ENCODE assay signal across 1 cellular context in genomic region chr20:33311011-33311410, GRCh38.
TF ChIP-seq lines count a peak whose summit lies in the region.

No MANE protein-coding gene starts in this region.

TF ChIP-seq in K562, 482 proteins besides CTCF, POLR2A, EP300 and RAD21:
- no peak for TF ChIP-seq PREB (CRISPR knock-in tag; IDR thresholded peaks at IDR 0.05)
- no peak for TF ChIP-seq WHSC1 (IDR thresholded peaks at IDR 0.05; ENCODE audit: low read length)
- TF ChIP-seq ZKSCAN3 (CRISPR knock-in tag; IDR thresholded peaks at IDR 0.05) = no peak
- 0 out of 2 replicates have a peak, but pooled peaks have one; percentile 44 for TF ChIP-seq ZNF384 (IDR thresholded peaks at IDR 0.05; ENCODE audit: low read depth, low read length)
- TF ChIP-seq, protein P1, sequence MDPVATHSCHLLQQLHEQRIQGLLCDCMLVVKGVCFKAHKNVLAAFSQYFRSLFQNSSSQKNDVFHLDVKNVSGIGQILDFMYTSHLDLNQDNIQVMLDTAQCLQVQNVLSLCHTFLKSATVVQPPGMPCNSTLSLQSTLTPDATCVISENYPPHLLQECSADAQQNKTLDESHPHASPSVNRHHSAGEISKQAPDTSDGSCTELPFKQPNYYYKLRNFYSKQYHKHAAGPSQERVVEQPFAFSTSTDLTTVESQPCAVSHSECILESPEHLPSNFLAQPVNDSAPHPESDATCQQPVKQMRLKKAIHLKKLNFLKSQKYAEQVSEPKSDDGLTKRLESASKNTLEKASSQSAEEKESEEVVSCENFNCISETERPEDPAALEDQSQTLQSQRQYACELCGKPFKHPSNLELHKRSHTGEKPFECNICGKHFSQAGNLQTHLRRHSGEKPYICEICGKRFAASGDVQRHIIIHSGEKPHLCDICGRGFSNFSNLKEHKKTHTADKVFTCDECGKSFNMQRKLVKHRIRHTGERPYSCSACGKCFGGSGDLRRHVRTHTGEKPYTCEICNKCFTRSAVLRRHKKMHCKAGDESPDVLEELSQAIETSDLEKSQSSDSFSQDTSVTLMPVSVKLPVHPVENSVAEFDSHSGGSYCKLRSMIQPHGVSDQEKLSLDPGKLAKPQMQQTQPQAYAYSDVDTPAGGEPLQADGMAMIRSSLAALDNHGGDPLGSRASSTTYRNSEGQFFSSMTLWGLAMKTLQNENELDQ (CRISPR knock-in tag; IDR thresholded peaks at IDR 0.05; ENCODE audit: borderline replicate concordance) = no peak
- TF ChIP-seq CSDE1 (IDR thresholded peaks at IDR 0.05) = no peak
- TF ChIP-seq ZNF589 (CRISPR knock-in tag; IDR thresholded peaks at IDR 0.05; ENCODE audit: low read depth) = no peak
- TF ChIP-seq, protein P2, sequence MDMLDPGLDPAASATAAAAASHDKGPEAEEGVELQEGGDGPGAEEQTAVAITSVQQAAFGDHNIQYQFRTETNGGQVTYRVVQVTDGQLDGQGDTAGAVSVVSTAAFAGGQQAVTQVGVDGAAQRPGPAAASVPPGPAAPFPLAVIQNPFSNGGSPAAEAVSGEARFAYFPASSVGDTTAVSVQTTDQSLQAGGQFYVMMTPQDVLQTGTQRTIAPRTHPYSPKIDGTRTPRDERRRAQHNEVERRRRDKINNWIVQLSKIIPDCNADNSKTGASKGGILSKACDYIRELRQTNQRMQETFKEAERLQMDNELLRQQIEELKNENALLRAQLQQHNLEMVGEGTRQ (CRISPR knock-in tag; IDR thresholded peaks at IDR 0.05) = peak; percentile 37; the same call in 1 of the 2 replicates
- TF ChIP-seq CBFA2T2 (conservative IDR thresholded peaks at IDR 0.05) = 0 out of 2 replicates have a peak, but pooled peaks have one; percentile 5
- TF ChIP-seq FOXM1 (IDR thresholded peaks at IDR 0.05; ENCODE audit: low read depth) = no peak
- TF ChIP-seq FOXM1 (CRISPR knock-in tag; IDR thresholded peaks at IDR 0.05; ENCODE audit: low read depth) = no peak
- TF ChIP-seq HDAC3 (IDR thresholded peaks at IDR 0.05; ENCODE audit: borderline replicate concordance, partially characterized antibody) = no peak
- peak; percentile 21; the same call in 1 of the 2 replicates for TF ChIP-seq CBFA2T3 (IDR thresholded peaks at IDR 0.05)
- TF ChIP-seq, protein P3, sequence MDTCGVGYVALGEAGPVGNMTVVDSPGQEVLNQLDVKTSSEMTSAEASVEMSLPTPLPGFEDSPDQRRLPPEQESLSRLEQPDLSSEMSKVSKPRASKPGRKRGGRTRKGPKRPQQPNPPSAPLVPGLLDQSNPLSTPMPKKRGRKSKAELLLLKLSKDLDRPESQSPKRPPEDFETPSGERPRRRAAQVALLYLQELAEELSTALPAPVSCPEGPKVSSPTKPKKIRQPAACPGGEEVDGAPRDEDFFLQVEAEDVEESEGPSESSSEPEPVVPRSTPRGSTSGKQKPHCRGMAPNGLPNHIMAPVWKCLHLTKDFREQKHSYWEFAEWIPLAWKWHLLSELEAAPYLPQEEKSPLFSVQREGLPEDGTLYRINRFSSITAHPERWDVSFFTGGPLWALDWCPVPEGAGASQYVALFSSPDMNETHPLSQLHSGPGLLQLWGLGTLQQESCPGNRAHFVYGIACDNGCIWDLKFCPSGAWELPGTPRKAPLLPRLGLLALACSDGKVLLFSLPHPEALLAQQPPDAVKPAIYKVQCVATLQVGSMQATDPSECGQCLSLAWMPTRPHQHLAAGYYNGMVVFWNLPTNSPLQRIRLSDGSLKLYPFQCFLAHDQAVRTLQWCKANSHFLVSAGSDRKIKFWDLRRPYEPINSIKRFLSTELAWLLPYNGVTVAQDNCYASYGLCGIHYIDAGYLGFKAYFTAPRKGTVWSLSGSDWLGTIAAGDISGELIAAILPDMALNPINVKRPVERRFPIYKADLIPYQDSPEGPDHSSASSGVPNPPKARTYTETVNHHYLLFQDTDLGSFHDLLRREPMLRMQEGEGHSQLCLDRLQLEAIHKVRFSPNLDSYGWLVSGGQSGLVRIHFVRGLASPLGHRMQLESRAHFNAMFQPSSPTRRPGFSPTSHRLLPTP (IDR thresholded peaks at IDR 0.05; ENCODE audit: borderline replicate concordance, extremely low read depth, insufficient read length) = no peak
TF ChIP-seq in K562: peak in this region for 4.
